ENCODE assay signal across 12 cellular contexts in the genomic region with DNA sequence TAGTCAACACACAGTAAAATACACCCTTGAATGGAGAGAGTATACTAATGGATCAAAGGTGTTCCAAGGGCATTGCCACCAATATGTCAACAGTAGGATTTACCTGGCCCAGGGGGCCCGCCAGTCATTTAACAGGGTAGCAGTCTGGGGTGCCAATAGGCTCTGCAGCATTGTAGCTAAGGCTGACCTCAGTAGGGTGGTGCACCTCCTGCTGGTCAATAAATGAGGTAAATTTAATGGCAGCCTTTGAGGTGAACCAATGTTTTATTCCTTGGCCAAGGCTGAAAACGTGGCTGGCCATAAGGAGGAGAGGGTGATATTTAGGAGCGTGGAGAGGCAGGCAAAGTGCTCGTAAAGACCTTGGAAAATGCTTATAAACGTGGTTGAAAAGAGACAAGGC.
DNase-seq lines count a peak whose midpoint lies in the region; TF ChIP-seq lines count a peak whose summit lies in the region.
"Had no signal": no experiment of that assay in that cellular context is flagged by ENCODE, and none has a peak within 500 bp of the region (broad histone marks: within the 10 kb centered on the region; RNA-seq: fewer than 3 reads in every experiment).

No MANE protein-coding gene starts in this region.

- H3K9me2 ChIP-seq in OCI-LY7 (ENCODE audit: insufficient read depth, low read length): no peaks in the 10 kb centered on the region

- no TSS peak for BruUV-seq in OCI-LY7 (replicated peaks; lab: Mats Ljungman, UMichigan)

- no peak overlapping the region for H3K4me3 Mint-ChIP-seq in activated T-helper 1 cell treated with anti-CD3 and anti-CD28 coated beads, Interleukin-12 subunit alpha, Interleukin-12 subunit beta, Interleukin-2, Interleukin-4 antibody, amounts not matched to agents 30 ng/mL and 10 ng/mL and 1 ng/mL, durations not matched to agents 14 hours and 24 hours and 36 hours

- H3K4me3 ChIP-seq in GM12875 (ENCODE audit: low read depth, low read length) (no peak overlapping the region), OCI-LY7 (ENCODE audit: low read depth, low read length, poor library complexity, severe bottlenecking) (no peak overlapping the region), ovary (no peak overlapping the region)

- TF ChIP-seq EP300 in ovary (IDR thresholded peaks at IDR 0.05): no peak

- H3K27ac Mint-ChIP-seq in activated T-helper 1 cell treated with anti-CD3 and anti-CD28 coated beads, Interleukin-12 subunit alpha, Interleukin-12 subunit beta, Interleukin-2, Interleukin-4 antibody, amounts not matched to agents 30 ng/mL and 10 ng/mL and 1 ng/mL, durations not matched to agents 14 hours and 24 hours and 36 hours: no peak overlapping the region

- peaks cover 2% of the 10 kb centered on the region for H3K36me3 Mint-ChIP-seq in activated T-helper 1 cell treated with anti-CD3 and anti-CD28 coated beads, Interleukin-12 subunit alpha, Interleukin-12 subunit beta, Interleukin-2, Interleukin-4 antibody, amounts not matched to agents 30 ng/mL and 10 ng/mL and 1 ng/mL, durations not matched to agents 14 hours and 24 hours and 36 hours (ENCODE audit: low read depth)

- H3K9me3 ChIP-seq in OCI-LY7 (ENCODE audit: low read length) (no peaks in the 10 kb centered on the region), ovary (no peaks in the 10 kb centered on the region)

- H3K36me3 ChIP-seq in OCI-LY7 (ENCODE audit: insufficient read depth, low read length): no peaks in the 10 kb centered on the region
- H3K36me3 ChIP-seq in ovary: no peaks in the 10 kb centered on the region

- no peak overlapping the region for H3K4me2 ChIP-seq in OCI-LY7 (ENCODE audit: low read length)

- peaks cover 23% of the 10 kb centered on the region for H3K27me3 Mint-ChIP-seq in activated T-helper 1 cell treated with anti-CD3 and anti-CD28 coated beads, Interleukin-12 subunit alpha, Interleukin-12 subunit beta, Interleukin-2, Interleukin-4 antibody, amounts not matched to agents 30 ng/mL and 10 ng/mL and 1 ng/mL, durations not matched to agents 14 hours and 24 hours and 36 hours (ENCODE audit: insufficient read depth)

- no peaks in the 10 kb centered on the region for H3K27me3 ChIP-seq in ovary

- H3K79me2 ChIP-seq in OCI-LY7 (ENCODE audit: insufficient read depth, low read depth, low read length): no peaks in the 10 kb centered on the region

- no peak for TF ChIP-seq POLR2A in ovary (IDR thresholded peaks at IDR 0.05)

- no peaks in the 10 kb centered on the region for H3K9me3 Mint-ChIP-seq in activated T-helper 1 cell treated with anti-CD3 and anti-CD28 coated beads, Interleukin-12 subunit alpha, Interleukin-12 subunit beta, Interleukin-2, Interleukin-4 antibody, amounts not matched to agents 30 ng/mL and 10 ng/mL and 1 ng/mL, durations not matched to agents 14 hours and 24 hours and 36 hours

- CTCF ChIA-PET in OCI-LY7 (lab: Charles Lee; ENCODE audit: unreplicated experiment): no interaction called here

- POLR2A ChIA-PET in OCI-LY7 (lab: Charles Lee): no interaction called here

- peak; percentile 5 to 11 for DNase-seq in AML-193 (lab: John Stamatoyannopoulos, UW)
- DNase-seq in OCI-LY7 (ENCODE audit: low spot score): peak; percentile 2
- peak; percentile 22 for DNase-seq in iPS-NIHi11 (ENCODE audit: low spot score)
- no peak for DNase-seq in anterior cingulate cortex (lab: John Stamatoyannopoulos, UW)
- DNase-seq in ovary: no peak
- DNase-seq in NCI-H1417 (lab: John Stamatoyannopoulos, UW): no peak
- DNase-seq in activated T-helper 1 cell treated with anti-CD3 and anti-CD28 coated beads, Interleukin-12 subunit alpha, Interleukin-12 subunit beta, Interleukin-2, Interleukin-4 antibody, amounts not matched to agents 30 ng/mL and 10 ng/mL and 1 ng/mL, durations not matched to agents 14 hours and 24 hours and 36 hours (ENCODE audit: low spot score): no peak
- DNase-seq: activated CD8-positive, alpha-beta memory T cell treated with anti-CD3 and anti-CD28 coated beads for 24 hours; aorta; NCI-H2029 treated with DMSO at 0.1 percent for 48 hours had no signal

- intact Hi-C loops in OCI-LY7 (cut with micrococcal nuclease; ENCODE audit: unreplicated experiment): loop anchor here (5.0 kb wide), 1 partner anchor 551 kb away; no protein-coding TSS in a partner anchor
- intact Hi-C loops in ovary (cut with DNase I): no loop called here
- intact Hi-C loops in activated T-helper 1 cell treated with anti-CD3 and anti-CD28 coated beads, Interleukin-12 subunit alpha, Interleukin-12 subunit beta, Interleukin-2, Interleukin-4 antibody, amounts not matched to agents 30 ng/mL and 10 ng/mL and 1 ng/mL, durations not matched to agents 14 hours and 24 hours and 36 hours (cut with micrococcal nuclease): loop anchor here (2.0 to 10.0 kb wide), 6 partner anchors 139 to 1133 kb away; no protein-coding TSS in a partner anchor

- H3K4me1 Mint-ChIP-seq in activated T-helper 1 cell treated with anti-CD3 and anti-CD28 coated beads, Interleukin-12 subunit alpha, Interleukin-12 subunit beta, Interleukin-2, Interleukin-4 antibody, amounts not matched to agents 30 ng/mL and 10 ng/mL and 1 ng/mL, durations not matched to agents 14 hours and 24 hours and 36 hours (ENCODE audit: low read depth): peaks cover 23% of the 10 kb centered on the region

- 73 to 86% (median 81%) methylated on average over 5 of the region's 5 CpGs for WGBS in ovary, 3 donors

- no peaks in the 10 kb centered on the region for H4K20me1 ChIP-seq in OCI-LY7 (ENCODE audit: insufficient read depth, low read length)

- no peak overlapping the region for H3K27ac ChIP-seq in OCI-LY7 (ENCODE audit: low read depth, low read length, poor library complexity, severe bottlenecking)
- H3K27ac ChIP-seq in ovary: no peak overlapping the region
- H3K27ac ChIP-seq: epithelial cell of prostate had no signal

- TF ChIP-seq CTCF in GM12875 (IDR thresholded peaks at IDR 0.05; ENCODE audit: borderline replicate concordance, insufficient read depth, low read depth, low read length) (peak; percentile 35; the same call in 1 of the 2 replicates), OCI-LY7 (conservative IDR thresholded peaks at IDR 0.05; ENCODE audit: low read length) (0 out of 2 replicates have a peak, but pooled peaks have one; percentile 38), ovary (IDR thresholded peaks at IDR 0.05) (no peak)

- H3K4me1 ChIP-seq in OCI-LY7 (ENCODE audit: insufficient read depth, low read length, poor library complexity, severe bottlenecking): no peaks in the 10 kb centered on the region
- H3K4me1 ChIP-seq in ovary (ENCODE audit: insufficient read depth): peaks cover 2% of the 10 kb centered on the region

- H2AFZ ChIP-seq in OCI-LY7 (ENCODE audit: low read length): no peak overlapping the region

Comparison
In these comparisons a context has a peak if more than half of its experiments do, and no peak if none do; other contexts are left out.
1. DNase-seq: peak in AML-193 (2 of 2), OCI-LY7 (single experiment) and iPS-NIHi11 (single experiment); none in anterior cingulate cortex (0 of 58), ovary (0 of 5), NCI-H1417 (0 of 3) and activated T-helper 1 cell treated with anti-CD3 and anti-CD28 coated beads, Interleukin-12 subunit alpha, Interleukin-12 subunit beta, Interleukin-2, Interleukin-4 antibody, amounts not matched to agents 30 ng/mL and 10 ng/mL and 1 ng/mL, durations not matched to agents 14 hours and 24 hours and 36 hours (single experiment).
2. CTCF ChIP-seq: peak in GM12875 (single experiment) and OCI-LY7 (single experiment); none in ovary (0 of 3).
3. intact Hi-C loops: an anchor here in OCI-LY7 (5.0 kb wide) and activated T-helper 1 cell treated with anti-CD3 and anti-CD28 coated beads, Interleukin-12 subunit alpha, Interleukin-12 subunit beta, Interleukin-2, Interleukin-4 antibody, amounts not matched to agents 30 ng/mL and 10 ng/mL and 1 ng/mL, durations not matched to agents 14 hours and 24 hours and 36 hours (2.0 to 10.0 kb wide); none called in ovary.